1 cellular context compared by ENCODE assay signal in genomic region chr7:128351296-128352123, GRCh38.
TF ChIP-seq lines count a peak whose summit lies in the region.

No MANE protein-coding gene starts in this region.

TF ChIP-seq in IMR-90, 13 proteins besides CTCF, POLR2A, EP300 and RAD21:
- TF ChIP-seq RCOR1 (IDR thresholded peaks at IDR 0.05; ENCODE audit: insufficient replicate concordance, low read length) = no peak
